Comparison of ENCODE assay signal across 8 cellular contexts in genomic region chr15:68210821-68211655, GRCh38. TPM values are rescaled to one million over a fixed set of nuclear protein-coding genes. Genes with fewer than 3 reads are reported as not detected.
DNase-seq lines count a peak whose midpoint lies in the region; ATAC-seq and TF ChIP-seq lines count a peak whose summit lies in the region.

No MANE protein-coding gene starts in this region.

- TF ChIP-seq POLR2A in adrenal gland (IDR thresholded peaks at IDR 0.05): no peak

- H3K9me3 ChIP-seq in adrenal gland (replicated peaks in 1 of 3) (no peaks in the 10 kb centered on the region), heart right ventricle (no peaks in the 10 kb centered on the region)

- ATAC-seq in heart right ventricle (peak; percentile 47 to 68 (median 62)), GM18511 (IDR thresholded peaks at IDR 0.05; ENCODE audit: unreplicated experiment) (no peak)

- in situ Hi-C loops in SK-MEL-5 (cut with HindIII; ENCODE audit: low pct_unique_long_range_greater_than_20kb, low sequenced_read_pairs): no loop called here

- no peaks in the 10 kb centered on the region for H3K4me1 ChIP-seq in adrenal gland (replicated peaks in 1 of 2)
- H3K4me1 ChIP-seq in heart right ventricle: peaks cover 0 to 55% (median 13%) of the 10 kb centered on the region in 9 donors

- intact Hi-C loops in adrenal gland (cut with DNase I) (no loop called here), heart right ventricle (cut with DNase I) (loop anchor here in 3 of 10 donors (5.0 to 10.0 kb wide), 2 partner anchors 346 to 349 kb away; no protein-coding TSS in a partner anchor)

- no peak overlapping the region for H3K27ac ChIP-seq in 22Rv1
- H3K27ac ChIP-seq in adrenal gland: no peak overlapping the region
- H3K27ac ChIP-seq in heart right ventricle: no peak overlapping the region

- peak; percentile 52 for DNase-seq in SK-MEL-5 (ENCODE audit: low read depth, low spot score)
- DNase-seq in adrenal gland: peak; percentile 58 to 79 (median 69)
- peak; percentile 69 to 73 for DNase-seq in heart right ventricle
- peak; percentile 62 for DNase-seq in putamen (ENCODE audit: low spot score)
- DNase-seq in ureter (ENCODE audit: low spot score): no peak

- TF ChIP-seq CTCF in 22Rv1 (IDR thresholded peaks at IDR 0.05) (peak; percentile 88), GM12874 (IDR thresholded peaks at IDR 0.05; ENCODE audit: insufficient read depth, low read depth, low read length) (peak; percentile 90), adrenal gland (IDR thresholded peaks at IDR 0.05) (peak; percentile 73 to 86 (median 83)), heart right ventricle (IDR thresholded peaks at IDR 0.05) (peak; percentile 68 to 91 (median 87))

- H3K27me3 ChIP-seq in adrenal gland: no peaks in the 10 kb centered on the region
- no peaks in the 10 kb centered on the region for H3K27me3 ChIP-seq in heart right ventricle

- H3K36me3 ChIP-seq in adrenal gland (replicated peaks in 1 of 2) (no peaks in the 10 kb centered on the region), heart right ventricle (peaks cover 0 to 6% (median 0%) of the 10 kb centered on the region in 9 donors)

- H3K4me3 ChIP-seq in adrenal gland (peak overlapping the region in 1 of 4 donors; percentile 31), heart right ventricle (peak overlapping the region in 2 of 10 donors; percentile 16 to 21)

- 36 to 73% (median 40%) methylated on average over 3 to 23 of the region's 23 CpGs for WGBS in adrenal gland, 4 donors
- 43 to 44% methylated on average over 23 of the region's 23 CpGs for WGBS in heart right ventricle, 2 donors

RNA-seq across cellular contexts. Expression of gene CALML4, which starts 5.9 kb away (rescaled TPM):
- 3.7 and 6.5 TPM in 2 replicates for total RNA-seq in SK-MEL-5 (2014; rRNA removed; shearing (Covaris generic))
- 0.68 and 2.0 TPM in 2 replicates for polyA plus RNA-seq in SK-MEL-5 (2015; cell fraction: cytosol; rRNA removed)
- 17.4 and 19.0 TPM in 2 replicates for polyA plus RNA-seq in SK-MEL-5 (2015; cell fraction: nucleus; rRNA removed)
- total RNA-seq in adrenal gland: 1 to 10 TPM; 3.3 to 8.4 (median 6.7) TPM
- polyA plus RNA-seq in adrenal gland: 10 to 100 TPM in 2 of 3 donors, 1 to 10 TPM in 1; 8.6 to 25.1 (median 18.0) TPM
- total RNA-seq in heart right ventricle: 1 to 10 TPM in 3 of 10 donors, under 1 TPM in 7; 0.28 to 1.8 (median 0.81) TPM
- 1 to 10 TPM; 1.9 to 5.9 TPM for polyA plus RNA-seq in heart right ventricle
- total RNA-seq in ureter: 6.3 TPM

RNA-seq across cellular contexts. Expression of gene CLN6, which starts 18.5 kb away (rescaled TPM):
- 52.4 and 57.6 TPM in 2 replicates for total RNA-seq in SK-MEL-5 (2014; rRNA removed; shearing (Covaris generic))
- 108 and 139 TPM in 2 replicates for polyA plus RNA-seq in SK-MEL-5 (2015; cell fraction: cytosol; rRNA removed)
- polyA plus RNA-seq in SK-MEL-5 (2015; cell fraction: nucleus; rRNA removed): 73.4 and 78.8 TPM in 2 replicates
- total RNA-seq in adrenal gland (10 to 100 TPM; 15.3 to 36.6 (median 25.8) TPM), heart right ventricle (10 to 100 TPM in 2 of 10 donors, 1 to 10 TPM in 8; 5.8 to 14.2 (median 8.9) TPM), ureter (45.3 TPM)
- polyA plus RNA-seq in adrenal gland (10 to 100 TPM; 22.8 to 33.0 (median 27.8) TPM), heart right ventricle (10 to 100 TPM; 10.6 to 14.2 TPM)
